30 cellular contexts compared by ENCODE assay signal in the genomic region with DNA sequence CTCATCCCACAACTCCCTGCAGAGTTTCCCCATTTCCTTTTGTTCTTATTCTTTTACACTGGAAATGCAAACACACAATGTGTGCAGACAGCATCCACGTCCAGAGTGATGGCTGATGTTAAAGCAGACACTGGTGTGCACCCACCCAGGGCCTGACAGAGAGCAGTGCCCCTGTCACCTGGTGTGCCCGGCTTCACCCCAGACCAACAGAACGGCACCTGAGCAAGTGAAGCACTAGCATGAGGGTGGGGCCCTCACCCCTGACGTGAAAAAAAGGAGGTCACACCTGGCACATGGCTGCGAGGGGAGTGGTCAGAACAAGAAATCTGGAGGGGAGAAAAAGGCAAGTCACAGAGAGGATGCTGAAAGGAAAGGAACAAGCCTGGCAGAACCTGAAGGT. TPM values are rescaled to one million over a fixed set of nuclear protein-coding genes. Genes with fewer than 3 reads are reported as not detected.
DNase-seq lines count a peak whose midpoint lies in the region; ATAC-seq and TF ChIP-seq lines count a peak whose summit lies in the region.
"Had no signal": no experiment of that assay in that cellular context is flagged by ENCODE, and none has a peak within 500 bp of the region (broad histone marks: within the 10 kb centered on the region; RNA-seq: fewer than 3 reads in every experiment).

No MANE protein-coding gene starts in this region.

- intact Hi-C loops in activated CD4-positive, alpha-beta T cell treated with anti-CD3 and anti-CD28 coated beads, Interleukin-2, amount 10 ng/mL, durations not matched to agents 24 days and 14 days (cut with micrococcal nuclease): no loop called here

- ATAC-seq in stimulated activated naive CD8-positive, alpha-beta T cell treated with anti-CD3 and anti-CD28 coated beads, Interleukin-15, amount 100 ng/mL, for 72 hours: no peak
- no peak for ATAC-seq in stimulated activated naive CD8-positive, alpha-beta T cell treated with anti-CD3 and anti-CD28 coated beads, Interleukin-15, Interleukin-2, amounts not matched to agents 100 U/mL and 50 U/mL, for 24 hours
- ATAC-seq: lower lobe of right lung; naive thymus-derived CD4-positive, alpha-beta T cell; Panc1; psoas muscle had no signal

- H3K27me3 Mint-ChIP-seq in activated CD4-positive, alpha-beta T cell treated with anti-CD3 and anti-CD28 coated beads, Interleukin-2, amount 10 ng/mL, durations not matched to agents 24 days and 14 days: no peaks in the 10 kb centered on the region
- H3K27me3 Mint-ChIP-seq in stimulated activated naive CD8-positive, alpha-beta T cell treated with anti-CD3 and anti-CD28 coated beads, Interleukin-15, amount 100 ng/mL, for 72 hours: no peaks in the 10 kb centered on the region
- H3K27me3 Mint-ChIP-seq in endodermal cell (ENCODE audit: insufficient read depth): no peaks in the 10 kb centered on the region
- H3K27me3 Mint-ChIP-seq: activated naive CD4-positive, alpha-beta T cell treated with anti-CD3 and anti-CD28 coated beads, Interleukin-2, amount 50 U/mL, for 24 hours; naive thymus-derived CD4-positive, alpha-beta T cell had no signal

- H3K9me3 Mint-ChIP-seq in activated CD4-positive, alpha-beta T cell treated with anti-CD3 and anti-CD28 coated beads, Interleukin-2, amount 10 ng/mL, durations not matched to agents 24 days and 14 days: no peaks in the 10 kb centered on the region
- no peaks in the 10 kb centered on the region for H3K9me3 Mint-ChIP-seq in stimulated activated naive CD8-positive, alpha-beta T cell treated with anti-CD3 and anti-CD28 coated beads, Interleukin-15, amount 100 ng/mL, for 72 hours
- peaks cover 4% of the 10 kb centered on the region for H3K9me3 Mint-ChIP-seq in endodermal cell
- H3K9me3 Mint-ChIP-seq: activated naive CD4-positive, alpha-beta T cell treated with anti-CD3 and anti-CD28 coated beads, Interleukin-2, amount 50 U/mL, for 24 hours; activated T-helper 1 cell treated with anti-CD3 and anti-CD28 coated beads, Interleukin-12 subunit alpha, Interleukin-12 subunit beta, Interleukin-2, Interleukin-4 antibody, amounts not matched to agents 30 ng/mL and 10 ng/mL and 1 ng/mL, durations not matched to agents 14 hours and 24 hours and 36 hours; H9; T-helper 2 cell treated with Interferon-gamma antibody and Interleukin-4, amounts not matched to agents 5 μg/mL and 100 μg/mL, for 36 hours had no signal

- TF ChIP-seq CTCF in endodermal cell (conservative IDR thresholded peaks at IDR 0.05): no peak

- no peak for DNase-seq in activated CD4-positive, alpha-beta T cell treated with anti-CD3 and anti-CD28 coated beads, Interleukin-2, amount 10 ng/mL, durations not matched to agents 24 days and 14 days
- DNase-seq in activated CD4-positive, alpha-beta T cell treated with anti-CD3 and anti-CD28 coated beads, Interleukin-2, amount 50 U/mL, for 1 hour: no peak
- no peak for DNase-seq in stimulated activated naive CD8-positive, alpha-beta T cell treated with anti-CD3 and anti-CD28 coated beads, Interleukin-15, amount 100 ng/mL, for 72 hours
- no peak for DNase-seq in stimulated activated naive CD8-positive, alpha-beta T cell treated with anti-CD3 and anti-CD28 coated beads, Interleukin-15, Interleukin-2, amounts not matched to agents 100 U/mL and 50 U/mL, for 24 hours
- DNase-seq in endodermal cell (no peak), NCI-H2081 treated with DMSO at 0.1 percent for 48 hours (lab: John Stamatoyannopoulos, UW) (no peak), HUDEP-2 (lab: John Stamatoyannopoulos, UW; ENCODE audit: unreplicated experiment in 76 of 76) (no peak), GM19238 (ENCODE audit: insufficient read length, low spot score) (no peak)
- DNase-seq: activated CD4-positive, alpha-beta T cell treated with anti-CD3 and anti-CD28 coated beads for 1 hour; cerebellar nuclear complex; DND-41; GF-D8; H9; kidney glomerular epithelial cell; lower lobe of right lung; midbrain; naive thymus-derived CD4-positive, alpha-beta T cell; NCI-H2081; NCI-H226; NCI-H748 treated with DMSO at 0.1 percent for 48 hours; psoas muscle; SHP77 treated with DMSO at 0.1 percent for 48 hours; stimulated activated CD4-positive, alpha-beta T cell treated with anti-CD3 and anti-CD28 coated beads, Interleukin-4, amount 100 ng/mL, for 4 hours; testis had no signal

- H3K9me3 ChIP-seq in endodermal cell (ENCODE audit: control insufficient read depth, low read length): no peaks in the 10 kb centered on the region
- H3K9me3 ChIP-seq: lower lobe of right lung, psoas muscle, testis had no signal

- 90 to 100% methylated on average over 4 to 5 of the region's 5 CpGs for WGBS in endodermal cell (ENCODE audit: insufficient coverage in 1 of 2, insufficient read length in 1 of 2), 2 experiments

- H3K27ac ChIP-seq in endodermal cell (ENCODE audit: low read depth, low read length): no peak overlapping the region
- H3K27ac ChIP-seq: KMS-11, lower lobe of right lung, psoas muscle, testis had no signal

- no peaks in the 10 kb centered on the region for H3K4me1 Mint-ChIP-seq in activated CD4-positive, alpha-beta T cell treated with anti-CD3 and anti-CD28 coated beads, Interleukin-2, amount 10 ng/mL, durations not matched to agents 24 days and 14 days
- no peaks in the 10 kb centered on the region for H3K4me1 Mint-ChIP-seq in stimulated activated naive CD8-positive, alpha-beta T cell treated with anti-CD3 and anti-CD28 coated beads, Interleukin-15, amount 100 ng/mL, for 72 hours
- no peaks in the 10 kb centered on the region for H3K4me1 Mint-ChIP-seq in endodermal cell
- H3K4me1 Mint-ChIP-seq: activated naive CD4-positive, alpha-beta T cell treated with anti-CD3 and anti-CD28 coated beads, Interleukin-2, amount 50 U/mL, for 24 hours; H9 had no signal

- H3K4me3 Mint-ChIP-seq in activated CD4-positive, alpha-beta T cell treated with anti-CD3 and anti-CD28 coated beads, Interleukin-2, amount 10 ng/mL, durations not matched to agents 24 days and 14 days: no peak overlapping the region
- no peak overlapping the region for H3K4me3 Mint-ChIP-seq in stimulated activated naive CD8-positive, alpha-beta T cell treated with anti-CD3 and anti-CD28 coated beads, Interleukin-15, amount 100 ng/mL, for 72 hours
- H3K4me3 Mint-ChIP-seq in endodermal cell: no peak overlapping the region
- H3K4me3 Mint-ChIP-seq: activated naive CD4-positive, alpha-beta T cell treated with anti-CD3 and anti-CD28 coated beads, Interleukin-2, amount 50 U/mL, for 24 hours; activated T-helper 1 cell treated with anti-CD3 and anti-CD28 coated beads, Interleukin-12 subunit alpha, Interleukin-12 subunit beta, Interleukin-2, Interleukin-4 antibody, amounts not matched to agents 30 ng/mL and 10 ng/mL and 1 ng/mL, durations not matched to agents 14 hours and 24 hours and 36 hours; H9; naive thymus-derived CD4-positive, alpha-beta T cell; T-helper 2 cell treated with Interferon-gamma antibody and Interleukin-4, amounts not matched to agents 5 μg/mL and 100 μg/mL, for 36 hours had no signal

- H3K4me1 ChIP-seq in endodermal cell (ENCODE audit: control insufficient read depth, insufficient read depth, low read length): no peaks in the 10 kb centered on the region
- H3K4me1 ChIP-seq: lower lobe of right lung, psoas muscle, testis had no signal

- H3K4me3 ChIP-seq in endodermal cell (ENCODE audit: low read length): no peak overlapping the region
- H3K4me3 ChIP-seq: lower lobe of right lung, psoas muscle, testis had no signal

- peaks cover 37% of the 10 kb centered on the region for H3K36me3 Mint-ChIP-seq in activated CD4-positive, alpha-beta T cell treated with anti-CD3 and anti-CD28 coated beads, Interleukin-2, amount 10 ng/mL, durations not matched to agents 24 days and 14 days (ENCODE audit: low read depth)
- H3K36me3 Mint-ChIP-seq in endodermal cell (ENCODE audit: low read depth): peaks cover 82% of the 10 kb centered on the region

- H3K27ac Mint-ChIP-seq in activated CD4-positive, alpha-beta T cell treated with anti-CD3 and anti-CD28 coated beads, Interleukin-2, amount 10 ng/mL, durations not matched to agents 24 days and 14 days: peak overlapping the region; percentile 12
- H3K27ac Mint-ChIP-seq in stimulated activated naive CD8-positive, alpha-beta T cell treated with anti-CD3 and anti-CD28 coated beads, Interleukin-15, amount 100 ng/mL, for 72 hours: peak overlapping the region; percentile 12 to 87
- H3K27ac Mint-ChIP-seq in endodermal cell: peak overlapping the region; percentile 44
- H3K27ac Mint-ChIP-seq: activated naive CD4-positive, alpha-beta T cell treated with anti-CD3 and anti-CD28 coated beads, Interleukin-2, amount 50 U/mL, for 24 hours; activated T-helper 1 cell treated with anti-CD3 and anti-CD28 coated beads, Interleukin-12 subunit alpha, Interleukin-12 subunit beta, Interleukin-2, Interleukin-4 antibody, amounts not matched to agents 30 ng/mL and 10 ng/mL and 1 ng/mL, durations not matched to agents 14 hours and 24 hours and 36 hours; T-helper 2 cell treated with Interferon-gamma antibody and Interleukin-4, amounts not matched to agents 5 μg/mL and 100 μg/mL, for 36 hours had no signal

- H3K9ac ChIP-seq in endodermal cell (ENCODE audit: extremely low read depth, low read length, poor library complexity, severe bottlenecking): no peak overlapping the region
- H3K9ac ChIP-seq: KMS-11 had no signal

- H3K36me3 ChIP-seq in endodermal cell (ENCODE audit: control insufficient read depth, insufficient read depth, low read length): peaks cover 47% of the 10 kb centered on the region

- no peaks in the 10 kb centered on the region for H3K27me3 ChIP-seq in endodermal cell (ENCODE audit: control insufficient read depth, insufficient read depth, low read length, poor library complexity, severe bottlenecking)
- H3K27me3 ChIP-seq: testis had no signal

RNA-seq across cellular contexts. Expression of a gene that starts 12.3 kb away (rescaled TPM):
- total RNA-seq in activated CD4-positive, alpha-beta T cell treated with anti-CD3 and anti-CD28 coated beads, Interleukin-2, amount 10 ng/mL, durations not matched to agents 24 days and 14 days: 1.8 and 2.4 TPM in 2 replicates
- total RNA-seq in endodermal cell: under 1 TPM; 0.22 TPM
- 1.2 TPM for polyA plus RNA-seq in endodermal cell (2013, experiment 1 of 2)
- 1.5 TPM for polyA plus RNA-seq in endodermal cell (2013, experiment 2 of 2)
- total RNA-seq: H9 had no signal

RNA-seq across cellular contexts. Expression of a gene that starts 18.3 kb away (rescaled TPM):
- total RNA-seq in activated CD4-positive, alpha-beta T cell treated with anti-CD3 and anti-CD28 coated beads, Interleukin-2, amount 10 ng/mL, durations not matched to agents 24 days and 14 days: 59.3 and 59.7 TPM in 2 replicates
- 10 to 100 TPM; 13.0 to 15.2 TPM for total RNA-seq in endodermal cell
- 21.1 TPM for polyA plus RNA-seq in endodermal cell (2013, experiment 1 of 2)
- polyA plus RNA-seq in endodermal cell (2013, experiment 2 of 2): 17.8 TPM

RNA-seq across cellular contexts. Expression of a gene that starts 30.1 kb away (rescaled TPM):
- total RNA-seq in activated CD4-positive, alpha-beta T cell treated with anti-CD3 and anti-CD28 coated beads, Interleukin-2, amount 10 ng/mL, durations not matched to agents 24 days and 14 days: 27.5 and 29.6 TPM in 2 replicates
- total RNA-seq in endodermal cell: 10 to 100 TPM; 48.8 to 52.1 TPM
- polyA plus RNA-seq in endodermal cell (2013, experiment 1 of 2): 73.8 TPM
- polyA plus RNA-seq in endodermal cell (2013, experiment 2 of 2): 61.7 TPM

RNA-seq across cellular contexts. Expression of a gene that starts 30.3 kb away (rescaled TPM):
- 7.9 and 9.9 TPM in 2 replicates for total RNA-seq in activated CD4-positive, alpha-beta T cell treated with anti-CD3 and anti-CD28 coated beads, Interleukin-2, amount 10 ng/mL, durations not matched to agents 24 days and 14 days
- total RNA-seq in endodermal cell: 10 to 100 TPM in 1 of 2 donors, 1 to 10 TPM in 1; 7.7 to 12.2 TPM
- 5.5 TPM for polyA plus RNA-seq in endodermal cell (2013, experiment 1 of 2)
- polyA plus RNA-seq in endodermal cell (2013, experiment 2 of 2): 2.1 TPM
- total RNA-seq: A172 had no signal

RNA-seq across cellular contexts. Expression of a gene that starts 40.7 kb away (rescaled TPM):
- total RNA-seq in activated CD4-positive, alpha-beta T cell treated with anti-CD3 and anti-CD28 coated beads, Interleukin-2, amount 10 ng/mL, durations not matched to agents 24 days and 14 days: 26.3 and 26.7 TPM in 2 replicates
- 10 to 100 TPM in 1 of 2 donors, 1 to 10 TPM in 1; 7.7 to 13.5 TPM for total RNA-seq in endodermal cell
- 7.9 TPM for polyA plus RNA-seq in endodermal cell (2013, experiment 1 of 2)
- 9.2 TPM for polyA plus RNA-seq in endodermal cell (2013, experiment 2 of 2)
